Comparison of ENCODE assay signal across 23 cellular contexts in the genomic region with DNA sequence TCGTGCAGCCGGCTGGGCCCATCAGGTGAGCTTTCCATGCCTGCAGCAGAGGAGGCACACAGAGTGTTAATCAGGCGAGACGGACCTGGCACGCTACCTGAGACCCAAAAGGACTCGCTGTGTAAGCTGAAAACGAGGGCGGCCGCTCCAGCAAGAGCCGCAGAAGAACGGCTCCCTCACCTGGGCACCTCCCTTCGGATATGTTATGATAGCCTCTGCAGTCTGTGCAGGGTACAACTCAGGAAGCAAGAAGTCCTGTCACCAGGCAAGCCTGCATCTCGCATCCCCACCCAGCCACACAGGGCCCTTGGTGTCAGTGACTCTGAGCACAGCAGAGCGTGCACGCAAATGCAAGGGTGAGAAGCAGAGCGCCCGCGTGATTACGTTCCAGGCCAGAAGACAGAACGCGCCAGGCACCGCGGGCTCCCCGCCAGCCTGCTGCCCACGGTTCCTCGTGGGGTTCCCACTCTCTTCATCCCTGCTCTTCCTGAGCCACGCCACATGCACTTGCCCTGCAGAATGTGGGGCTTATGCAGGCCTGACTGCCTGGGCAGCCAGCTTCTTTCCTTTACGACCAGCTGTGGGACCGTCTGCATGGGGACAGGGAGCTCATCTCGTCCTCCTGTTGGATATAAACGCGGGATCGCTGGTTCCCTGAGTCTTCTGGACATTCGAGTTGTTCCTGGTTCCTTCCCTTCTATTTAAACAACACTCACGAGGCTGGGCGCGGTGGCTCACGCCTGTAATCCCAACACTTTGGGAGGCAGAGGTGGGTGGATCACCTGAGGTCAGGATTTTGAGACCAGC. TPM values are rescaled to one million over a fixed set of nuclear protein-coding genes. Genes with fewer than 3 reads are reported as not detected.
"Had no signal": no experiment of that assay in that cellular context is flagged by ENCODE, and none has a peak within 500 bp of the region (broad histone marks: within the 10 kb centered on the region; RNA-seq: fewer than 3 reads in every experiment).

No MANE protein-coding gene starts in this region.

- ATAC-seq: activated CD4-positive, CD25-positive, alpha-beta regulatory T cell treated with anti-CD3 and anti-CD28 coated beads, Interleukin-2, amount 50 U/mL, for 24 hours; activated CD8-positive, alpha-beta T cell treated with anti-CD3 and anti-CD28 coated beads for 36 hours; Right ventricle myocardium inferior had no signal

- H3K27me3 ChIP-seq: adrenal gland, breast epithelium, MG63 had no signal

- H3K27ac ChIP-seq: adrenal gland, breast epithelium, SK-N-MC had no signal

- H3K36me3 ChIP-seq: breast epithelium had no signal

- H3K4me3 Mint-ChIP-seq: activated CD8-positive, alpha-beta T cell treated with anti-CD3 and anti-CD28 coated beads for 36 hours; activated naive CD8-positive, alpha-beta T cell treated with anti-CD3 and anti-CD28 coated beads, Interleukin-2, amount 10 ng/mL, durations not matched to agents 7 days and 5 days had no signal

- H3K36me3 Mint-ChIP-seq: activated naive CD8-positive, alpha-beta T cell treated with anti-CD3 and anti-CD28 coated beads, Interleukin-2, amount 10 ng/mL, durations not matched to agents 7 days and 5 days had no signal

- H3K9me3 ChIP-seq: adrenal gland, breast epithelium, MG63 had no signal

- H3K9me3 Mint-ChIP-seq: activated CD8-positive, alpha-beta T cell treated with anti-CD3 and anti-CD28 coated beads for 36 hours; activated naive CD8-positive, alpha-beta T cell treated with anti-CD3 and anti-CD28 coated beads, Interleukin-2, amount 10 ng/mL, durations not matched to agents 7 days and 5 days had no signal

- DNase-seq: activated CD4-positive, alpha-beta T cell treated with anti-CD3 and anti-CD28 coated beads for 4 hours; activated CD8-positive, alpha-beta memory T cell treated with anti-CD3 and anti-CD28 coated beads, Interleukin-2, amount 50 U/mL, for 4 hours; activated CD8-positive, alpha-beta T cell treated with anti-CD3 and anti-CD28 coated beads for 36 hours; activated naive CD4-positive, alpha-beta T cell treated with anti-CD3 and anti-CD28 coated beads, Interleukin-2, amount 50 U/mL, for 16 hours; activated naive CD8-positive, alpha-beta T cell treated with anti-CD3 and anti-CD28 coated beads, Interleukin-2, amount 10 ng/mL, durations not matched to agents 7 days and 5 days; adrenal gland; anterior cingulate cortex; MG63; NCI-H1105; NCI-H1436; NCI-H1694 treated with DMSO at 0.1 percent for 48 hours; NCI-H2029 treated with DMSO at 0.1 percent for 48 hours; NCI-H345; NCI-H510A; NCI-H526 treated with DMSO at 0.1 percent for 48 hours; NCI-H82; RPMI8226; T-helper 1 cell had no signal

- H3K27ac Mint-ChIP-seq: activated CD8-positive, alpha-beta T cell treated with anti-CD3 and anti-CD28 coated beads for 36 hours; activated naive CD8-positive, alpha-beta T cell treated with anti-CD3 and anti-CD28 coated beads, Interleukin-2, amount 10 ng/mL, durations not matched to agents 7 days and 5 days had no signal

- H3K4me1 ChIP-seq: adrenal gland, breast epithelium had no signal

- H3K4me3 ChIP-seq: adrenal gland, breast epithelium, MG63, SK-N-MC had no signal

- H3K27me3 Mint-ChIP-seq: activated CD8-positive, alpha-beta T cell treated with anti-CD3 and anti-CD28 coated beads for 36 hours; activated naive CD8-positive, alpha-beta T cell treated with anti-CD3 and anti-CD28 coated beads, Interleukin-2, amount 10 ng/mL, durations not matched to agents 7 days and 5 days had no signal

- H3K4me1 Mint-ChIP-seq: activated naive CD8-positive, alpha-beta T cell treated with anti-CD3 and anti-CD28 coated beads, Interleukin-2, amount 10 ng/mL, durations not matched to agents 7 days and 5 days had no signal

RNA-seq across cellular contexts. Expression of a gene that starts 44.0 kb away (rescaled TPM):
- total RNA-seq: T-helper 2 cell treated with Interferon-gamma antibody and Interleukin-4, amounts not matched to agents 100 ng/mL and 5 ng/mL, for 36 hours had no signal
